ENCODE assay signal across 2 cellular contexts in genomic region chr1:63461661-63462230, GRCh38.
TF ChIP-seq lines count a peak whose summit lies in the region.

No MANE protein-coding gene starts in this region.

TF ChIP-seq in HEK293, 187 proteins besides CTCF, POLR2A, EP300 and RAD21 (continued from another document):
- TF ChIP-seq ZNF280D (tag by site-specific recombination; IDR thresholded peaks at IDR 0.05): peak; percentile 93
TF ChIP-seq in HEK293: peak in this region for 4.

TF ChIP-seq in K562, 482 proteins besides CTCF, POLR2A, EP300 and RAD21 (continued from another document):
- TF ChIP-seq ELK3 (CRISPR knock-in tag; IDR thresholded peaks at IDR 0.05): no peak
- TF ChIP-seq RCOR1 (IDR thresholded peaks at IDR 0.05; ENCODE audit: borderline replicate concordance in 1 of 2, low read depth in 2 of 2, low read length in 2 of 2): peak in 1 of 2 experiments; percentile 18; a peak in 1 of 4 replicates
- TF ChIP-seq TRIM28 (IDR thresholded peaks at IDR 0.05): peak; percentile 39; the same call in 1 of the 2 replicates
- peak in 1 of 2 experiments; percentile 60; a peak in 1 of 3 replicates for TF ChIP-seq CBX3 (IDR thresholded peaks at IDR 0.05; ENCODE audit: borderline replicate concordance in 1 of 2, low read length in 2 of 2)
- no peak for TF ChIP-seq CCAR2 (IDR thresholded peaks at IDR 0.05; ENCODE audit: low read depth, low read length)
